In the genomic region with DNA sequence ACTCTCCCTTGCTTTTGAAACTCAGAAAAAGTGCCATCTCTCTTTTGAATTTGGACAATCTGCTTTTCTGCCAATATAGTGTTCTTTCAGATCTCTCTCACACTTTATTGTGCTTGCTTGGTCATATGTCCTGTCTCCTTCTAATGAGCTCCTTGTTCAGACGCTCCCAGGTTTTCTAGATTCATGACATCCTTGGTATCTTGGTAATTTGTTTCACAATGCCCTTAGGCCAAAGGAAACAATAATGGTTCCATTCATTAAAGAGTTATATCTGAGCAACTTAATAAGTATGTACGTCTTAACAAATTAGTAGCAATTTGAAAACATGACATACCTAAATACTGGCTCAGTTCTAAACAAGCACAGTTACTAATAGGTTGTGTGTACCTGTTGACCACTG, we compare ENCODE assay signal across 1 cellular context.
TF ChIP-seq lines count a peak whose summit lies in the region.

No MANE protein-coding gene starts in this region.

TF ChIP-seq in GM23338, 12 proteins besides CTCF, POLR2A, EP300 and RAD21 (continued from another document):
- TF ChIP-seq ZNF462 (CRISPR knock-in tag; IDR thresholded peaks at IDR 0.05), result no peak
